Comparison of ENCODE assay signal across 8 cellular contexts in genomic region chr10:43689618-43689954, GRCh38. TPM values are rescaled to one million over a fixed set of nuclear protein-coding genes. Genes with fewer than 3 reads are reported as not detected.
DNase-seq lines count a peak whose midpoint lies in the region; ATAC-seq, FAIRE-seq and TF ChIP-seq lines count a peak whose summit lies in the region.

No MANE protein-coding gene starts in this region.

- H3K9me3 ChIP-seq in iPS-18a (ENCODE audit: control insufficient read depth, low read depth, low read length) (no peaks in the 10 kb centered on the region), small intestine (ENCODE audit: control insufficient read depth, low read depth) (no peaks in the 10 kb centered on the region)

- peak; percentile 41 for ATAC-seq in GM21390 (IDR thresholded peaks at IDR 0.05; ENCODE audit: unreplicated experiment)

- H3K4me3 ChIP-seq in astrocyte of the cerebellum (ENCODE audit: low read depth, low read length) (peak overlapping the region; percentile 48), iPS-18a (ENCODE audit: low read length) (peak overlapping the region; percentile 73), small intestine (ENCODE audit: low read depth in 1 of 2, low read length in 2 of 2) (peak overlapping the region; percentile 26 to 47)

- TF ChIP-seq CTCF in D721Med (IDR thresholded peaks at IDR 0.05; ENCODE audit: insufficient read depth, missing control alignments): no peak
- TF ChIP-seq CTCF in astrocyte of the cerebellum (IDR thresholded peaks at IDR 0.05; ENCODE audit: low read depth, low read length, missing control alignments): no peak

- H3K27ac ChIP-seq in iPS-18a (ENCODE audit: low read length) (no peak overlapping the region), small intestine (ENCODE audit: low read depth in 1 of 2, low read length in 1 of 2) (peak overlapping the region in 1 of 2 donors; percentile 80)

- FAIRE-seq in D721Med (lab: Jason Lieb, UNC) (no peak), small intestine (lab: Jason Lieb, UNC) (no peak)

- H3K36me3 ChIP-seq in iPS-18a (ENCODE audit: control insufficient read depth, low read depth, low read length) (no peaks in the 10 kb centered on the region), small intestine (ENCODE audit: control insufficient read depth in 2 of 2, insufficient read depth in 2 of 2, low read length in 2 of 2) (no peaks in the 10 kb centered on the region)

- H3K27me3 ChIP-seq in iPS-18a (ENCODE audit: control insufficient read depth, insufficient read depth, low read length): peaks cover 37% of the 10 kb centered on the region
- no peaks in the 10 kb centered on the region for H3K27me3 ChIP-seq in small intestine (ENCODE audit: control insufficient read depth in 2 of 2, insufficient read depth in 2 of 2, low read length in 2 of 2)

- in situ Hi-C loops in astrocyte of the cerebellum (cut with HindIII; ENCODE audit: low sequenced_read_pairs): loop anchor here (25.0 kb wide), 1 partner anchor 1173 kb away; no protein-coding TSS in a partner anchor

- H3K4me1 ChIP-seq in iPS-18a (ENCODE audit: control insufficient read depth, low read depth, low read length) (no peaks in the 10 kb centered on the region), small intestine (ENCODE audit: control insufficient read depth in 2 of 2, insufficient read depth in 1 of 2, low read depth in 1 of 2, low read length in 1 of 2) (peaks cover 0 to 2% of the 10 kb centered on the region in 2 donors)

- DNase-seq in D721Med (ENCODE audit: insufficient read length, low spot score) (peak; percentile 49), NCI-H69 (lab: John Stamatoyannopoulos, UW) (peak; percentile 8), astrocyte of the cerebellum (ENCODE audit: low read depth) (no peak), small intestine (peak; percentile 53), NCI-H510A (lab: John Stamatoyannopoulos, UW) (no peak), NCI-H2081 treated with DMSO at 0.1 percent for 48 hours (lab: John Stamatoyannopoulos, UW) (no peak)

- 0 to 2% (median 1%) methylated on average over 24 to 25 of the region's 25 CpGs for WGBS in small intestine, 3 donors

- peak overlapping the region; percentile 43 for H3K9ac ChIP-seq in iPS-18a (ENCODE audit: low read length)

RNA-seq across cellular contexts. Expression of gene ZNF32, which starts 40.9 kb away (rescaled TPM):
- 10 to 100 TPM; 23.5 to 29.5 (median 28.6) TPM for polyA plus RNA-seq in small intestine

Comparison
In these comparisons a context has a peak if more than half of its experiments do, and no peak if none do; other contexts are left out.
1. DNase-seq: peak in D721Med (single experiment), NCI-H69 (single experiment) and small intestine (single experiment); none in astrocyte of the cerebellum (single experiment), NCI-H510A (single experiment) and NCI-H2081 treated with DMSO at 0.1 percent for 48 hours (single experiment).
2. Peak in every context shown above with its lines, with median percentiles within 50 percentile points of each other: H3K4me3 ChIP-seq.